ENCODE assay signal across 8 cellular contexts in genomic region chr15:66700802-66701421, GRCh38. TPM values are rescaled to one million over a fixed set of nuclear protein-coding genes. Genes with fewer than 3 reads are reported as not detected.
DNase-seq lines count a peak whose midpoint lies in the region; ATAC-seq and TF ChIP-seq lines count a peak whose summit lies in the region.

No MANE protein-coding gene starts in this region.

- H3K4me1 ChIP-seq in A673 (ENCODE audit: insufficient read depth, low read length, poor library complexity, severe bottlenecking), result peaks cover 26% of the 10 kb centered on the region
- peaks cover 7% of the 10 kb centered on the region for H3K4me1 ChIP-seq in colonic mucosa

- BruUV-seq in A673 (replicated peaks; lab: Mats Ljungman, UMichigan), result no TSS peak

- peak; percentile 69 for ATAC-seq in GM18868 (IDR thresholded peaks at IDR 0.05; ENCODE audit: unreplicated experiment)
- peak; percentile 73 for ATAC-seq in HG03280 (IDR thresholded peaks at IDR 0.05; ENCODE audit: unreplicated experiment)
- ATAC-seq in left lobe of liver, result peak; percentile 74

- TF ChIP-seq CTCF in A673 (conservative IDR thresholded peaks at IDR 0.05; ENCODE audit: low read depth, low read length) (no peak), colonic mucosa (IDR thresholded peaks at IDR 0.05) (no peak)

- H3K9me3 ChIP-seq in A673 (ENCODE audit: low read depth, low read length, poor library complexity, severe bottlenecking) (no peaks in the 10 kb centered on the region), colonic mucosa (no peaks in the 10 kb centered on the region)

- peak overlapping the region; percentile 82 for H3K27ac ChIP-seq in A673 (ENCODE audit: low read depth, low read length, poor library complexity, severe bottlenecking)
- peak overlapping the region; percentile 91 for H3K27ac ChIP-seq in colonic mucosa

- DNase-seq in A673 (ENCODE audit: low spot score) (peak; percentile 97), NCI-H524 treated with DMSO at 0.1 percent for 48 hours (lab: John Stamatoyannopoulos, UW) (peak; percentile 62), colonic mucosa (peak; percentile 98), left lobe of liver (ENCODE audit: low spot score) (peak; percentile 98)
- DNase-seq in activated CD4-positive, alpha-beta T cell treated with anti-CD3 and anti-CD28 coated beads for 4 hours, result peak; percentile 77 to 79
- peak; percentile 83 for DNase-seq in stimulated activated CD4-positive, alpha-beta T cell treated with anti-CD3 and anti-CD28 coated beads, Interleukin-1b, Interleukin-23, amount 100 ng/mL, for 48 hours

- H3K36me3 ChIP-seq in A673 (ENCODE audit: insufficient read depth, low read length, poor library complexity, severe bottlenecking), result no peaks in the 10 kb centered on the region
- no peaks in the 10 kb centered on the region for H3K36me3 ChIP-seq in colonic mucosa

- POLR2A ChIA-PET in A673 (lab: Charles Lee; ENCODE audit: low non-redundant PET), result no interaction called here

- H3K4me3 ChIP-seq in A673 (ENCODE audit: low read depth, low read length, poor library complexity, severe bottlenecking) (peak overlapping the region; percentile 63), colonic mucosa (peak overlapping the region; percentile 61)

- intact Hi-C loops in A673 (cut with micrococcal nuclease; ENCODE audit: unreplicated experiment) (loop anchor here (2.0 to 5.0 kb wide), 3 partner anchors 44 to 99 kb away; no protein-coding TSS in a partner anchor), colonic mucosa (cut with DNase I) (no loop called here)

- peak overlapping the region; percentile 68 to 91 for H3K9ac ChIP-seq in colonic mucosa (ENCODE audit: low read depth in 2 of 2, low read length in 2 of 2)

- H3K27me3 ChIP-seq in A673 (replicated peaks; ENCODE audit: insufficient read depth, low read depth, low read length, poor library complexity) (no peaks in the 10 kb centered on the region), colonic mucosa (no peaks in the 10 kb centered on the region)

- CTCF ChIA-PET in A673 (lab: Charles Lee), result interaction anchor here (0.6 to 0.7 kb wide), 2 partner anchors 20 to 153 kb away, joined by 4 read pairs; no protein-coding TSS in a partner anchor

RNA-seq across cellular contexts. Expression of gene SMAD6, which starts 1.1 kb away (rescaled TPM):
- total RNA-seq in A673 (2021) (50.1 and 63.9 TPM in 2 replicates), colonic mucosa (10 to 100 TPM in 1 of 2 donors, 1 to 10 TPM in 1; 9.4 to 22.0 TPM), left lobe of liver (16.2 TPM)

Comparison
In these comparisons a context has a peak if more than half of its experiments do, and no peak if none do; other contexts are left out.
1. Peak in every context shown above with its lines: DNase-seq, ATAC-seq, H3K4me3 ChIP-seq and H3K27ac ChIP-seq.